ENCODE assay signal across 4 cellular contexts in the genomic region with DNA sequence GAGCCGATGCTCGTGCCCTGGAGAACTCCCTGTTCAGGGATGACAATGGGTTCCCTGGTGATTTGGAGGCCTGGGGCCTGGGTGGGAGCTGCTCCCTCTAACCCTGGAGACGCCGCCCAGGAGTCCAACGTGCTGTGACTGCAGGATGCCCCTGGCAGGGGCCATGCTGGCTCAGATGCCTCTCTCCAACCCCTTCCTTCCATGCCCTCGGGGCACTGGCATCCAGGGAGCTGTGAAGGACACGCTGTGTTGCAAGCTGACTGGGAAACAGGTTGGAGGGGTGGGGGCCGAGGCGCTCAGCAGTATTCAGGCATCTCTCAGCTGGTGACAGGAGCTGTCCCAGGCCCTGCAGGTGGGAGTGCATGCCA. TPM values are rescaled to one million over a fixed set of nuclear protein-coding genes. Genes with fewer than 3 reads are reported as not detected.
"Had no signal": no experiment of that assay in that cellular context is flagged by ENCODE, and none has a peak within 500 bp of the region (broad histone marks: within the 10 kb centered on the region; RNA-seq: fewer than 3 reads in every experiment).

No MANE protein-coding gene starts in this region.

RNA-seq across cellular contexts. Expression of a gene that starts 9.0 kb away (rescaled TPM):
- total RNA-seq: activated CD4-positive, alpha-beta memory T cell treated with anti-CD3 and anti-CD28 coated beads, Interleukin-2, amount 10 ng/mL, durations not matched to agents 7 days and 5 days; epithelial cell of proximal tubule; lung microvascular endothelial cell had no signal
- polyA plus RNA-seq: immature natural killer cell had no signal
